8 cellular contexts compared by ENCODE assay signal in the genomic region with DNA sequence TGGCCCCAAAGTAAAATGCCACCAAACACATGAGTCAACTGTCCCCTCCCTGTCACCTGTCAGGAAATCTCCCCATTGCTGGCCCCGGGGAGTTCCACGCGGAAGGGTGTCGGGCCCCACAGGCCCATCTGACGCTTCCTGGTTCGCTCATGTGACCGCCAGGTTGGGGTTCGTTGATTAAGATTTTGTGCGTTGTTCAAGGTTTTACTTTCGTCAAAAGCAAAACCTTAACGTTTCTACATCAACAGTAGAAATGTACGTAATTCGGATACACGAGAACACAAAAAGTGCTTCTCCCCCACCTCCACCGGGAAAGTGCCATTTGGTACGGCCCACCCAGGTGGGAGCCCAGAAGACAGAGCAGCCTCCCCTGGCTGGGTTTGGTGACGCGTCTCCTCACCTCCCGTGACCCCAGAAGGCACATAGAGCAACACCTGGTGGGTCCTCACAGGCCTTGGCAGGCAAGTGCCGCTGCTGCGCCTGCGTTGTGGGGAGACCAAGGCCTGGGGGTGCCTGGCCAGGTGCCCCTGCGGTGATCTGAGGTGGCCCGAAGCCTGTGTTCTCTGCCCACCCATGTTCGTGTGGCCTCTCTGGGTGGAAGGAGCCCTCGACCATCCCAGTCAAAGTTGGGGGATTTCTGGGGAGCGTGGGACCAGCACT.
A peak's percentile ranks its signal among the peaks of the same experiment; 100 is the strongest.
DNase-seq lines count a peak whose midpoint lies in the region; ATAC-seq and TF ChIP-seq lines count a peak whose summit lies in the region.

No MANE protein-coding gene starts in this region.

- H3K27me3 Mint-ChIP-seq in activated T-cell treated with anti-CD3 and anti-CD28 coated beads, Interleukin-2, amount 50 U/mL, for 72 hours (ENCODE audit: low read depth), result no peaks in the 10 kb centered on the region
- H3K27me3 Mint-ChIP-seq in nephron progenitor cell (ENCODE audit: low read depth, poor library complexity), result no peaks in the 10 kb centered on the region

- DNase-seq in activated T-cell treated with anti-CD3 and anti-CD28 coated beads, Interleukin-2, amount 50 U/mL, for 72 hours, result peak; percentile 54 to 58
- DNase-seq in stimulated activated CD4-positive, alpha-beta T cell treated with anti-CD3 and anti-CD28 coated beads, Interleukin-1b, Interleukin-23, amount 100 ng/mL, for 48 hours, result peak; percentile 45
- DNase-seq in NCI-H524 treated with DMSO at 0.1 percent for 48 hours (lab: John Stamatoyannopoulos, UW) (no peak), nephron progenitor cell (no peak), RKO (ENCODE audit: low spot score) (no peak), OCI-M2 (lab: John Stamatoyannopoulos, UW; ENCODE audit: unreplicated experiment) (no peak)

- H3K9me3 Mint-ChIP-seq in activated T-cell treated with anti-CD3 and anti-CD28 coated beads, Interleukin-2, amount 50 U/mL, for 72 hours, result no peaks in the 10 kb centered on the region
- H3K9me3 Mint-ChIP-seq in nephron progenitor cell, result no peaks in the 10 kb centered on the region

- TF ChIP-seq CTCF in nephron progenitor cell (IDR thresholded peaks at IDR 0.05), result no peak

- peaks cover 20% of the 10 kb centered on the region for H3K4me1 Mint-ChIP-seq in activated T-cell treated with anti-CD3 and anti-CD28 coated beads, Interleukin-2, amount 50 U/mL, for 72 hours (ENCODE audit: low read depth)
- H3K4me1 Mint-ChIP-seq in nephron progenitor cell, result peaks cover 66% of the 10 kb centered on the region

- ATAC-seq in GM19351 (IDR thresholded peaks at IDR 0.05; ENCODE audit: unreplicated experiment), result peak; percentile 48
- ATAC-seq in HG03439 (IDR thresholded peaks at IDR 0.05; ENCODE audit: unreplicated experiment), result peak; percentile 36
- peak; percentile 68 to 75 for ATAC-seq in activated T-cell treated with anti-CD3 and anti-CD28 coated beads, Interleukin-2, amount 50 U/mL, for 72 hours (replicated peaks in 1 of 2)

- peak overlapping the region; percentile 62 for H3K27ac Mint-ChIP-seq in activated T-cell treated with anti-CD3 and anti-CD28 coated beads, Interleukin-2, amount 50 U/mL, for 72 hours
- no peak overlapping the region for H3K27ac Mint-ChIP-seq in nephron progenitor cell

- peak overlapping the region; percentile 76 to 78 for H3K4me3 Mint-ChIP-seq in activated T-cell treated with anti-CD3 and anti-CD28 coated beads, Interleukin-2, amount 50 U/mL, for 72 hours
- no peak overlapping the region for H3K4me3 Mint-ChIP-seq in nephron progenitor cell

- H3K36me3 Mint-ChIP-seq in activated T-cell treated with anti-CD3 and anti-CD28 coated beads, Interleukin-2, amount 50 U/mL, for 72 hours (ENCODE audit: insufficient read depth in 2 of 2), result peaks cover 0 to 1% of the 10 kb centered on the region in 2 donors
- peaks cover 4% of the 10 kb centered on the region for H3K36me3 Mint-ChIP-seq in nephron progenitor cell (ENCODE audit: low read depth)

Comparison
In these comparisons a context has a peak if more than half of its experiments do, and no peak if none do; other contexts are left out.
1. DNase-seq: peak in activated T-cell treated with anti-CD3 and anti-CD28 coated beads, Interleukin-2, amount 50 U/mL, for 72 hours (2 of 2) and stimulated activated CD4-positive, alpha-beta T cell treated with anti-CD3 and anti-CD28 coated beads, Interleukin-1b, Interleukin-23, amount 100 ng/mL, for 48 hours (single experiment); none in NCI-H524 treated with DMSO at 0.1 percent for 48 hours (single experiment), nephron progenitor cell (single experiment), RKO (single experiment) and OCI-M2 (single experiment).
2. Peak in every context shown above with its lines, with median percentiles within 50 percentile points of each other: ATAC-seq.